26 cellular contexts compared by ENCODE assay signal in the genomic region with DNA sequence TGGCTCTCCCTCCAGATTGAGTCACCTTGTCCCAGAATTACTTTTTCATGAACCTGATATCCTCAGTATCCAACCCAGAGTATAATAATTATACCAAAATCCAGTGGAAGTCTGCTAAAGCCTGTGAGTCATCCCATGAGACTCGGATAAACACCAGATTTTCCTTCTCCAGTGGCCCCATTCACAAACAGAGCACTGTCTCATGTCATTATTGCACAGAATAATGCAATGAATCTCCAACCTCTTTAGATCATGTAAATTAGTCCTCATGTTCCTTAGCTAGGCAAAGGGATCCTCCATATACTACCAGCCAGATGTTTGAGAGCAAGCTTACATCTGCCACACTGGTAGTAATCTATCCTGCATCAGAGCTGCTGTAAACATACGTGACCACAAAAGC.
DNase-seq lines count a peak whose midpoint lies in the region; TF ChIP-seq lines count a peak whose summit lies in the region.
"Had no signal": no experiment of that assay in that cellular context is flagged by ENCODE, and none has a peak within 500 bp of the region (broad histone marks: within the 10 kb centered on the region; RNA-seq: fewer than 3 reads in every experiment).

No MANE protein-coding gene starts in this region.

- H3K9me3 ChIP-seq in adipocyte (ENCODE audit: control insufficient read depth, low read length) (no peaks in the 10 kb centered on the region), ovary (peaks cover 0 to 4% of the 10 kb centered on the region in 2 donors)
- H3K9me3 ChIP-seq: colonic mucosa, testis, uterus had no signal

- H3K27ac ChIP-seq in ovary, result no peak overlapping the region
- H3K27ac ChIP-seq: cardiac muscle cell, colonic mucosa, HL-60, testis, uterus had no signal

- 71 to 72% (median 72%) methylated on average over 2 of the region's 2 CpGs for WGBS in ovary, 3 donors

- TF ChIP-seq POLR2A in ovary (IDR thresholded peaks at IDR 0.05), result no peak

- no peak for TF ChIP-seq EP300 in ovary (IDR thresholded peaks at IDR 0.05)

- no peaks in the 10 kb centered on the region for H3K27me3 ChIP-seq in adipocyte (replicated peaks; ENCODE audit: control insufficient read depth, insufficient read depth, low read length)
- no peaks in the 10 kb centered on the region for H3K27me3 ChIP-seq in ovary
- H3K27me3 ChIP-seq: cardiac muscle cell, colonic mucosa, testis, uterus had no signal

- intact Hi-C loops in ovary (cut with DNase I), result no loop called here

- no peak overlapping the region for H3K9ac ChIP-seq in adipocyte (ENCODE audit: low read length)

- DNase-seq in AG10803 (ENCODE audit: low read depth) (peak; percentile 74), GM04504 (ENCODE audit: low read depth) (peak; percentile 41), adipocyte (ENCODE audit: low read depth) (peak; percentile 68), glomerular visceral epithelial cell (ENCODE audit: extremely low spot score) (peak; percentile 4), GF-D8 (lab: John Stamatoyannopoulos, UW) (no peak), ovary (no peak), NCI-H1694 (lab: John Stamatoyannopoulos, UW) (no peak), putamen (ENCODE audit: low spot score) (no peak)
- DNase-seq: activated CD8-positive, alpha-beta memory T cell treated with anti-CD3 and anti-CD28 coated beads, Interleukin-2, amount 10 ng/mL, durations not matched to agents 7 days and 5 days; activated naive CD4-positive, alpha-beta T cell treated with Interleukin-2 at 50 U/mL for 16 hours; activated T-cell treated with anti-CD3 and anti-CD28 coated beads, Interleukin-2, amount 50 U/mL, for 48 hours; amygdala; CD8-positive, alpha-beta memory T cell; colonic mucosa; effector memory CD8-positive, alpha-beta T cell; erythroblast; Kasumi-1; NCI-H187; NCI-H69; SIG-M5; stimulated activated naive CD8-positive, alpha-beta T cell treated with anti-CD3 and anti-CD28 coated beads, Interleukin-15, Interleukin-2, amounts not matched to agents 100 U/mL and 50 U/mL, for 24 hours; SW 1271; testis; uterus had no signal

- H3K4me1 ChIP-seq in adipocyte (ENCODE audit: control insufficient read depth, insufficient read depth, low read length), result peaks cover 18% of the 10 kb centered on the region
- H3K4me1 ChIP-seq in ovary (ENCODE audit: insufficient read depth), result no peaks in the 10 kb centered on the region
- H3K4me1 ChIP-seq: colonic mucosa, testis, uterus had no signal

- TF ChIP-seq CTCF in AG10803 (conservative IDR thresholded peaks at IDR 0.05; ENCODE audit: low read length), result no peak
- TF ChIP-seq CTCF in ovary (IDR thresholded peaks at IDR 0.05), result no peak

- no peaks in the 10 kb centered on the region for H3K36me3 ChIP-seq in adipocyte (ENCODE audit: control insufficient read depth, insufficient read depth, low read length, severe bottlenecking)
- no peaks in the 10 kb centered on the region for H3K36me3 ChIP-seq in ovary
- H3K36me3 ChIP-seq: cardiac muscle cell, colonic mucosa, uterus had no signal

- no peak overlapping the region for H3K4me3 ChIP-seq in AG10803 (ENCODE audit: low read length)
- H3K4me3 ChIP-seq in adipocyte (ENCODE audit: low read length), result no peak overlapping the region
- H3K4me3 ChIP-seq in ovary, result no peak overlapping the region
- H3K4me3 ChIP-seq: cardiac muscle cell, colonic mucosa, testis, uterus had no signal

Comparison
In these comparisons a context has a peak if more than half of its experiments do, and no peak if none do; other contexts are left out.
1. DNase-seq: peak in AG10803 (single experiment), GM04504 (single experiment), adipocyte (single experiment) and glomerular visceral epithelial cell (single experiment); none in GF-D8 (single experiment), ovary (0 of 5), NCI-H1694 (single experiment) and putamen (single experiment).